1 cellular context compared by ENCODE assay signal in the genomic region with DNA sequence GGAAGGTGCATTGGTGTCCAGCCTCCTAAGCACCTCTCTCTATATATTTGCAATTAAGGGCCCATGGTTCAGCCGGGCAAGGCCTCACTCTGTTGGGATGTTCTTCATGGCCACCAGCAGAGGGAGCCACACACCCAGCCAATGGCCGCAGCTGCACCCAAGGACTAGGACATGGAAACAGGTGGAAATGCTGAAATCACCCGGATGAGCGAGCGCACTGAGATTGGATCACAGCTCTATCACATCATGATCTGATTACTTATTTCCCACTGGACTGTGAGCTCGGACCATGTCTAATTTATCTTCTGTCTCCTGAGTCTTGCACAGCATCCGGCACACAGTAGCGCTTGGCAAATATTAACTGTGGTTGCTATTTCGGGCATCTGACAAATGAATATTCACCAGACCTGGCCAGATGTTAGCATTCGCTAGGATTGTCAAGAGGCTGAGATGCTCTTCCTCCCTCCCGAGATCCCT.
TF ChIP-seq lines count a peak whose summit lies in the region.

No MANE protein-coding gene starts in this region.

TF ChIP-seq in K562, 482 proteins besides CTCF, POLR2A, EP300 and RAD21 (continued from another document):
- TF ChIP-seq, protein P1, sequence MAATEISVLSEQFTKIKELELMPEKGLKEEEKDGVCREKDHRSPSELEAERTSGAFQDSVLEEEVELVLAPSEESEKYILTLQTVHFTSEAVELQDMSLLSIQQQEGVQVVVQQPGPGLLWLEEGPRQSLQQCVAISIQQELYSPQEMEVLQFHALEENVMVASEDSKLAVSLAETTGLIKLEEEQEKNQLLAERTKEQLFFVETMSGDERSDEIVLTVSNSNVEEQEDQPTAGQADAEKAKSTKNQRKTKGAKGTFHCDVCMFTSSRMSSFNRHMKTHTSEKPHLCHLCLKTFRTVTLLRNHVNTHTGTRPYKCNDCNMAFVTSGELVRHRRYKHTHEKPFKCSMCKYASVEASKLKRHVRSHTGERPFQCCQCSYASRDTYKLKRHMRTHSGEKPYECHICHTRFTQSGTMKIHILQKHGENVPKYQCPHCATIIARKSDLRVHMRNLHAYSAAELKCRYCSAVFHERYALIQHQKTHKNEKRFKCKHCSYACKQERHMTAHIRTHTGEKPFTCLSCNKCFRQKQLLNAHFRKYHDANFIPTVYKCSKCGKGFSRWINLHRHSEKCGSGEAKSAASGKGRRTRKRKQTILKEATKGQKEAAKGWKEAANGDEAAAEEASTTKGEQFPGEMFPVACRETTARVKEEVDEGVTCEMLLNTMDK (IDR thresholded peaks at IDR 0.05; ENCODE audit: borderline replicate concordance, insufficient read depth, low read depth, low read length, poor library complexity, severe bottlenecking): peak; percentile 50
- TF ChIP-seq ZFP1 (CRISPR knock-in tag; IDR thresholded peaks at IDR 0.05): no peak
- no peak for TF ChIP-seq NR2C1 (IDR thresholded peaks at IDR 0.05)
- no peak for TF ChIP-seq NR2C1 (tag; IDR thresholded peaks at IDR 0.05)
- TF ChIP-seq, protein P2, sequence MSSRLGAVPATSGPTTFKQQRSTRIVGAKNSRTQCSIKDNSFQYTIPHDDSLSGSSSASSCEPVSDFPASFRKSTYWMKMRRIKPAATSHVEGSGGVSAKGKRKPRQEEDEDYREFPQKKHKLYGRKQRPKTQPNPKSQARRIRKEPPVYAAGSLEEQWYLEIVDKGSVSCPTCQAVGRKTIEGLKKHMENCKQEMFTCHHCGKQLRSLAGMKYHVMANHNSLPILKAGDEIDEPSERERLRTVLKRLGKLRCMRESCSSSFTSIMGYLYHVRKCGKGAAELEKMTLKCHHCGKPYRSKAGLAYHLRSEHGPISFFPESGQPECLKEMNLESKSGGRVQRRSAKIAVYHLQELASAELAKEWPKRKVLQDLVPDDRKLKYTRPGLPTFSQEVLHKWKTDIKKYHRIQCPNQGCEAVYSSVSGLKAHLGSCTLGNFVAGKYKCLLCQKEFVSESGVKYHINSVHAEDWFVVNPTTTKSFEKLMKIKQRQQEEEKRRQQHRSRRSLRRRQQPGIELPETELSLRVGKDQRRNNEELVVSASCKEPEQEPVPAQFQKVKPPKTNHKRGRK (tag; IDR thresholded peaks at IDR 0.05): no peak
- no peak for TF ChIP-seq XRCC3 (IDR thresholded peaks at IDR 0.05)
- TF ChIP-seq ZNF23 (CRISPR knock-in tag; IDR thresholded peaks at IDR 0.05): no peak
- TF ChIP-seq ZNF146 (CRISPR knock-in tag; IDR thresholded peaks at IDR 0.05; ENCODE audit: unreplicated experiment): no peak
- TF ChIP-seq, protein P3, sequence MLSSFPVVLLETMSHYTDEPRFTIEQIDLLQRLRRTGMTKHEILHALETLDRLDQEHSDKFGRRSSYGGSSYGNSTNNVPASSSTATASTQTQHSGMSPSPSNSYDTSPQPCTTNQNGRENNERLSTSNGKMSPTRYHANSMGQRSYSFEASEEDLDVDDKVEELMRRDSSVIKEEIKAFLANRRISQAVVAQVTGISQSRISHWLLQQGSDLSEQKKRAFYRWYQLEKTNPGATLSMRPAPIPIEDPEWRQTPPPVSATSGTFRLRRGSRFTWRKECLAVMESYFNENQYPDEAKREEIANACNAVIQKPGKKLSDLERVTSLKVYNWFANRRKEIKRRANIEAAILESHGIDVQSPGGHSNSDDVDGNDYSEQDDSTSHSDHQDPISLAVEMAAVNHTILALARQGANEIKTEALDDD (IDR thresholded peaks at IDR 0.05): no peak
- TF ChIP-seq WHSC1 (IDR thresholded peaks at IDR 0.05; ENCODE audit: low read length): no peak
- TF ChIP-seq, protein P4, sequence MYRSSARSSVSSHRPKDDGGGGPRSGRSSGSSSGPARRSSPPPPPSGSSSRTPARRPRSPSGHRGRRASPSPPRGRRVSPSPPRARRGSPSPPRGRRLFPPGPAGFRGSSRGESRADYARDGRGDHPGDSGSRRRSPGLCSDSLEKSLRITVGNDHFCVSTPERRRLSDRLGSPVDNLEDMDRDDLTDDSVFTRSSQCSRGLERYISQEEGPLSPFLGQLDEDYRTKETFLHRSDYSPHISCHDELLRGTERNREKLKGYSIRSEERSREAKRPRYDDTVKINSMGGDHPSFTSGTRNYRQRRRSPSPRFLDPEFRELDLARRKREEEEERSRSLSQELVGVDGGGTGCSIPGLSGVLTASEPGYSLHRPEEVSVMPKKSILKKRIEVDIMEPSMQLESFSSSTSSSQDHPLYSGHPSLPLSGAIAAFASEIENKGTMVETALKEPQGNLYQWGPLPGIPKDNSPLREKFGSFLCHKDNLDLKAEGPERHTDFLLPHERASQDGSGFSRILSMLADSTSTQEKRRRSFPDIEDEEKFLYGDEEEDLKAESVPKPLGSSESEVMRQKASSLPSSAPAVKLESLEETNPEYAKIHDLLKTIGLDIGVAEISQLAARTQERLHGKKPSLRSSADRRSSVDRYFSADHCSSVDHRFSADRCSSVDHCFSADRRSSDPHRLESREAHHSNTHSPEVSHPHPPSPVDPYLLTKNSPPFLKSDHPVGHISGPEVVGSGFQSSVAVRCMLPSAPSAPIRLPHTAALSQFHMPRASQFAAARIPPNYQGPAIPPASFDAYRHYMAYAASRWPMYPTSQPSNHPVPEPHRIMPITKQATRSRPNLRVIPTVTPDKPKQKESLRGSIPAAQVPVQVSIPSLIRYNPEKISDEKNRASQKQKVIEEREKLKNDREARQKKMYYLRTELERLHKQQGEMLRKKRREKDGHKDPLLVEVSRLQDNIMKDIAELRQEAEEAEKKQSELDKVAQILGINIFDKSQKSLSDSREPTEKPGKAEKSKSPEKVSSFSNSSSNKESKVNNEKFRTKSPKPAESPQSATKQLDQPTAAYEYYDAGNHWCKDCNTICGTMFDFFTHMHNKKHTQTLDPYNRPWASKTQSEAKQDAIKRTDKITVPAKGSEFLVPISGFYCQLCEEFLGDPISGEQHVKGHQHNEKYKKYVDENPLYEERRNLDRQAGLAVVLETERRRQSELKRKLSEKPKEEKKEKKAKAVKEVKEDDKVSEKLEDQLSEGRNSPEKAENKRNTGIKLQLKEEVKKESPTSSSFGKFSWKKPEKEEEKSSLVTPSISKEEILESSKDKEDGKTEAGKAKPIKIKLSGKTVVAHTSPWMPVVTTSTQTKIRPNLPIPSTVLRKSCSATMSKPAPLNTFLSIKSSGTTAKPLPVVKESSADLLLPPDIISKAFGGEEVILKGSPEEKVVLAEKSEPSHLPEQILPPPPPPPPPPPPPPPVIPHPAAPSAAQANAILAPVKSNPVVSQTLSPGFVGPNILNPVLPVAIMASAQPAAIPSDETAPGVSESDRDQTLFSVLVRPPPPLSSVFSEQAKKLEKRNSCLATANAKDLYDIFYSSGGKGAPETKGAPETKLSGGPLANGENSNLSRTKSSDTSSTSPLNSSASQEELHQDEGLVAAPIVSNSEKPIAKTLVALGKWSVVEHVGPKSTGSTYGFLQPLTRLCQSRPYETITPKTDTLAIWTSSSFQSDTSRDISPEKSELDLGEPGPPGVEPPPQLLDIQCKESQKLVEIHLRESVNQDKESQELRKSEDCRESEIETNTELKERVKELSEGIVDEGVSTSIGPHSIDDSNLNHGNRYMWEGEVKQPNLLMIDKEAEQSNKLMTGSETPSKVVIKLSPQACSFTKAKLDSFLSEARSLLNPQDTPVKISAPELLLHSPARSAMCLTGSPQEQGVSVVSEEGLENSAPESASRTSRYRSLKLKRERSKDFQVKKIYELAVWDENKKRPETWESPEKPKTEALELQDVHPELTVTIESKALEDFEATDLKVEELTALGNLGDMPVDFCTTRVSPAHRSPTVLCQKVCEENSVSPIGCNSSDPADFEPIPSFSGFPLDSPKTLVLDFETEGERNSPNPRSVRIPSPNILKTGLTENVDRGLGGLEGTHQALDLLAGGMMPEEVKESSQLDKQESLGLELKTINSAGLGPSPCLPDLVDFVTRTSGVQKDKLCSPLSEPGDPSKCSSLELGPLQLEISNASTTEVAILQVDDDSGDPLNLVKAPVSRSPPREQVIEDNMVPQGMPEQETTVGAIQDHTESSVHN (IDR thresholded peaks at IDR 0.05; ENCODE audit: borderline replicate concordance in 1 of 2, low read depth in 1 of 2): no peak
- no peak for TF ChIP-seq ZNF408 (CRISPR knock-in tag; IDR thresholded peaks at IDR 0.05; ENCODE audit: low read depth)
- TF ChIP-seq, protein P5, sequence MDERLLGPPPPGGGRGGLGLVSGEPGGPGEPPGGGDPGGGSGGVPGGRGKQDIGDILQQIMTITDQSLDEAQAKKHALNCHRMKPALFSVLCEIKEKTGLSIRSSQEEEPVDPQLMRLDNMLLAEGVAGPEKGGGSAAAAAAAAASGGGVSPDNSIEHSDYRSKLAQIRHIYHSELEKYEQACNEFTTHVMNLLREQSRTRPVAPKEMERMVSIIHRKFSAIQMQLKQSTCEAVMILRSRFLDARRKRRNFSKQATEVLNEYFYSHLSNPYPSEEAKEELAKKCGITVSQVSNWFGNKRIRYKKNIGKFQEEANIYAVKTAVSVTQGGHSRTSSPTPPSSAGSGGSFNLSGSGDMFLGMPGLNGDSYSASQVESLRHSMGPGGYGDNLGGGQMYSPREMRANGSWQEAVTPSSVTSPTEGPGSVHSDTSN (CRISPR knock-in tag; IDR thresholded peaks at IDR 0.05; ENCODE audit: low read depth): no peak
- TF ChIP-seq, protein P5 (tag; conservative IDR thresholded peaks at IDR 0.05; ENCODE audit: low read depth): no peak
- TF ChIP-seq ZNF212 (CRISPR knock-in tag; IDR thresholded peaks at IDR 0.05): no peak
- no peak for TF ChIP-seq ZKSCAN1 (IDR thresholded peaks at IDR 0.05; ENCODE audit: low read depth, low read length)
- no peak for TF ChIP-seq CHD4 (IDR thresholded peaks at IDR 0.05; ENCODE audit: insufficient read depth, insufficient replicate concordance, low read depth, low read length, poor library complexity, severe bottlenecking)
- TF ChIP-seq ZNF436 (CRISPR knock-in tag; IDR thresholded peaks at IDR 0.05): no peak
- no peak for TF ChIP-seq ZNF79 (CRISPR knock-in tag; IDR thresholded peaks at IDR 0.05; ENCODE audit: low read depth)
- TF ChIP-seq, protein P6, sequence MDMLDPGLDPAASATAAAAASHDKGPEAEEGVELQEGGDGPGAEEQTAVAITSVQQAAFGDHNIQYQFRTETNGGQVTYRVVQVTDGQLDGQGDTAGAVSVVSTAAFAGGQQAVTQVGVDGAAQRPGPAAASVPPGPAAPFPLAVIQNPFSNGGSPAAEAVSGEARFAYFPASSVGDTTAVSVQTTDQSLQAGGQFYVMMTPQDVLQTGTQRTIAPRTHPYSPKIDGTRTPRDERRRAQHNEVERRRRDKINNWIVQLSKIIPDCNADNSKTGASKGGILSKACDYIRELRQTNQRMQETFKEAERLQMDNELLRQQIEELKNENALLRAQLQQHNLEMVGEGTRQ (CRISPR knock-in tag; IDR thresholded peaks at IDR 0.05): no peak
- no peak for TF ChIP-seq TSC22D4 (tag; IDR thresholded peaks at IDR 0.05)
- TF ChIP-seq NFXL1 (CRISPR knock-in tag; IDR thresholded peaks at IDR 0.05): no peak
- TF ChIP-seq, protein P7, sequence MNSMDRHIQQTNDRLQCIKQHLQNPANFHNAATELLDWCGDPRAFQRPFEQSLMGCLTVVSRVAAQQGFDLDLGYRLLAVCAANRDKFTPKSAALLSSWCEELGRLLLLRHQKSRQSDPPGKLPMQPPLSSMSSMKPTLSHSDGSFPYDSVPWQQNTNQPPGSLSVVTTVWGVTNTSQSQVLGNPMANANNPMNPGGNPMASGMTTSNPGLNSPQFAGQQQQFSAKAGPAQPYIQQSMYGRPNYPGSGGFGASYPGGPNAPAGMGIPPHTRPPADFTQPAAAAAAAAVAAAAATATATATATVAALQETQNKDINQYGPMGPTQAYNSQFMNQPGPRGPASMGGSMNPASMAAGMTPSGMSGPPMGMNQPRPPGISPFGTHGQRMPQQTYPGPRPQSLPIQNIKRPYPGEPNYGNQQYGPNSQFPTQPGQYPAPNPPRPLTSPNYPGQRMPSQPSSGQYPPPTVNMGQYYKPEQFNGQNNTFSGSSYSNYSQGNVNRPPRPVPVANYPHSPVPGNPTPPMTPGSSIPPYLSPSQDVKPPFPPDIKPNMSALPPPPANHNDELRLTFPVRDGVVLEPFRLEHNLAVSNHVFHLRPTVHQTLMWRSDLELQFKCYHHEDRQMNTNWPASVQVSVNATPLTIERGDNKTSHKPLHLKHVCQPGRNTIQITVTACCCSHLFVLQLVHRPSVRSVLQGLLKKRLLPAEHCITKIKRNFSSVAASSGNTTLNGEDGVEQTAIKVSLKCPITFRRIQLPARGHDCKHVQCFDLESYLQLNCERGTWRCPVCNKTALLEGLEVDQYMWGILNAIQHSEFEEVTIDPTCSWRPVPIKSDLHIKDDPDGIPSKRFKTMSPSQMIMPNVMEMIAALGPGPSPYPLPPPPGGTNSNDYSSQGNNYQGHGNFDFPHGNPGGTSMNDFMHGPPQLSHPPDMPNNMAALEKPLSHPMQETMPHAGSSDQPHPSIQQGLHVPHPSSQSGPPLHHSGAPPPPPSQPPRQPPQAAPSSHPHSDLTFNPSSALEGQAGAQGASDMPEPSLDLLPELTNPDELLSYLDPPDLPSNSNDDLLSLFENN (IDR thresholded peaks at IDR 0.05; ENCODE audit: low read depth in 2 of 2, low read length in 2 of 2): no peak
- TF ChIP-seq ZNF134 (CRISPR knock-in tag; conservative IDR thresholded peaks at IDR 0.05): no peak
- TF ChIP-seq, protein P8, sequence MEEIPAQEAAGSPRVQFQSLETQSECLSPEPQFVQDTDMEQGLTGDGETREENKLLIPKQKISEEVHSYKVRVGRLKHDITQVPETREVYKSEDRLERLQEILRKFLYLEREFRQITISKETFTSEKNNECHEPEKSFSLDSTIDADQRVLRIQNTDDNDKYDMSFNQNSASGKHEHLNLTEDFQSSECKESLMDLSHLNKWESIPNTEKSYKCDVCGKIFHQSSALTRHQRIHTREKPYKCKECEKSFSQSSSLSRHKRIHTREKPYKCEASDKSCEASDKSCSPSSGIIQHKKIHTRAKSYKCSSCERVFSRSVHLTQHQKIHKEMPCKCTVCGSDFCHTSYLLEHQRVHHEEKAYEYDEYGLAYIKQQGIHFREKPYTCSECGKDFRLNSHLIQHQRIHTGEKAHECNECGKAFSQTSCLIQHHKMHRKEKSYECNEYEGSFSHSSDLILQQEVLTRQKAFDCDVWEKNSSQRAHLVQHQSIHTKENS (CRISPR knock-in tag; IDR thresholded peaks at IDR 0.05): no peak
- TF ChIP-seq, protein P9, sequence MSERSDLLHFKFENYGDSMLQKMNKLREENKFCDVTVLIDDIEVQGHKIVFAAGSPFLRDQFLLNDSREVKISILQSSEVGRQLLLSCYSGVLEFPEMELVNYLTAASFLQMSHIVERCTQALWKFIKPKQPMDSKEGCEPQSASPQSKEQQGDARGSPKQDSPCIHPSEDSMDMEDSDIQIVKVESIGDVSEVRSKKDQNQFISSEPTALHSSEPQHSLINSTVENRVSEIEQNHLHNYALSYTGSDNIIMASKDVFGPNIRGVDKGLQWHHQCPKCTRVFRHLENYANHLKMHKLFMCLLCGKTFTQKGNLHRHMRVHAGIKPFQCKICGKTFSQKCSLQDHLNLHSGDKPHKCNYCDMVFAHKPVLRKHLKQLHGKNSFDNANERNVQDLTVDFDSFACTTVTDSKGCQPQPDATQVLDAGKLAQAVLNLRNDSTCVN (CRISPR knock-in tag; IDR thresholded peaks at IDR 0.05): no peak
- TF ChIP-seq ZNF507 (tag; conservative IDR thresholded peaks at IDR 0.05): no peak
- no peak for TF ChIP-seq NRF1 (conservative IDR thresholded peaks at IDR 0.05 in 1 of 2, IDR thresholded peaks at IDR 0.05 in 1 of 2)
